In the genomic region with DNA sequence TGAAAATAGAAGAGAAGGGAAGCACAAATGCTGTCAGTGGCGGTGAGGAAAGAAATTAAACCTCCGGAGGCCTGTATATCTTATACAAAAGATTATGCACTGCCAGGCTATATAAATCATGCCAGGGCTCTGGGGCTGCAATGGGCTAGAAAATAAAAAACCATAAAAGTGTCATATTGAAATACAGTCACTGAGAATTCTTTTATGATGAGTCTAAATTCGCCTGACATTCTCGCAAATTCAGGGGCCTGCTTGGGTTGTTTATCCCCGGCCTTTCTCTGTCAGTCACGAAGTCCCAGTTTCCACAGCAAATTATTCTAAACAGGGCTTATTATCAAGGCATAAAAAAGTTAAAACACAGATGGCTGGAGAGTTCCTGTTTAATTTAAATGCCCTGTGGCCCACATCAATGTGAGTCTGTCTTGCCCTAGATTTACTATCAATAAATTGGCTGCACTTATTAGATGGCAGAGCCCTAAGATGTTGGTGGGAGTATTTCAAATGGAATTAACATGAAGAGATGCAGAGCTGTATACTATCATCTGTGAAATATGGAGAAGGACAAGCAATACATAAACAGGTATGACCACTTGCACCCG, we compare ENCODE assay signal across 16 cellular contexts.
DNase-seq lines count a peak whose midpoint lies in the region; ATAC-seq and TF ChIP-seq lines count a peak whose summit lies in the region.
"Had no signal": no experiment of that assay in that cellular context is flagged by ENCODE, and none has a peak within 500 bp of the region (broad histone marks: within the 10 kb centered on the region; RNA-seq: fewer than 3 reads in every experiment).

No MANE protein-coding gene starts in this region.

- peaks cover 7 to 12% of the 10 kb centered on the region in 2 donors for H3K4me1 ChIP-seq in uterus

- peak overlapping the region; percentile 53 to 58 for H3K27ac ChIP-seq in uterus
- H3K27ac ChIP-seq: GM23248 had no signal

- H3K27ac Mint-ChIP-seq in mesothelial cell of epicardium: peak overlapping the region; percentile 96
- no peak overlapping the region for H3K27ac Mint-ChIP-seq in activated T-cell treated with anti-CD3 and anti-CD28 coated beads, Interleukin-2, amount 50 U/mL, for 72 hours
- H3K27ac Mint-ChIP-seq: CD8-positive, alpha-beta T cell; IgD-negative memory B cell had no signal

- no peaks in the 10 kb centered on the region for H3K9me3 ChIP-seq in uterus

- H3K27me3 Mint-ChIP-seq in mesothelial cell of epicardium (ENCODE audit: low read depth): no peaks in the 10 kb centered on the region
- peaks cover 12% of the 10 kb centered on the region for H3K27me3 Mint-ChIP-seq in activated T-cell treated with anti-CD3 and anti-CD28 coated beads, Interleukin-2, amount 50 U/mL, for 72 hours (ENCODE audit: low read depth)

- ATAC-seq in SK-N-SH treated with all-trans-retinoic acid at 6 μM for 48 hours (no peak), GM19397 (IDR thresholded peaks at IDR 0.05; ENCODE audit: unreplicated experiment) (no peak)
- ATAC-seq in activated T-cell treated with anti-CD3 and anti-CD28 coated beads, Interleukin-2, amount 50 U/mL, for 72 hours (replicated peaks in 1 of 2): no peak
- ATAC-seq: CD8-positive, alpha-beta T cell; HCT116 had no signal

- H3K9me3 Mint-ChIP-seq in mesothelial cell of epicardium: no peaks in the 10 kb centered on the region
- no peaks in the 10 kb centered on the region for H3K9me3 Mint-ChIP-seq in activated T-cell treated with anti-CD3 and anti-CD28 coated beads, Interleukin-2, amount 50 U/mL, for 72 hours
- H3K9me3 Mint-ChIP-seq: CD8-positive, alpha-beta T cell; IgD-negative memory B cell had no signal

- POLR2A ChIA-PET in HEK293T (lab: Yijun Ruan, JAX): no interaction called here

- no peaks in the 10 kb centered on the region for H3K36me3 Mint-ChIP-seq in mesothelial cell of epicardium
- H3K36me3 Mint-ChIP-seq in activated T-cell treated with anti-CD3 and anti-CD28 coated beads, Interleukin-2, amount 50 U/mL, for 72 hours (ENCODE audit: insufficient read depth in 2 of 2): no peaks in the 10 kb centered on the region
- H3K36me3 Mint-ChIP-seq: CD8-positive, alpha-beta T cell; IgD-negative memory B cell had no signal

- DNase-seq in HEK293T (ENCODE audit: extremely low spot score) (no peak), mesothelial cell of epicardium (ENCODE audit: low spot score in 2 of 2, unreplicated experiment in 2 of 2) (no peak), uterus (peak; percentile 35 to 53), NCI-H345 (lab: John Stamatoyannopoulos, UW) (no peak)
- DNase-seq in activated T-cell treated with anti-CD3 and anti-CD28 coated beads, Interleukin-2, amount 50 U/mL, for 72 hours: no peak
- DNase-seq: CD8-positive, alpha-beta T cell; DMS79; GM23248; MV-4-11; NCI-H2029; NCI-H2171; Right ventricle myocardium superior had no signal

- TF ChIP-seq CTCF in mesothelial cell of epicardium (IDR thresholded peaks at IDR 0.05; ENCODE audit: unreplicated experiment) (no peak), uterus (IDR thresholded peaks at IDR 0.05) (no peak)

- TF ChIP-seq POLR2A in uterus (IDR thresholded peaks at IDR 0.05): no peak

- H3K4me1 Mint-ChIP-seq in mesothelial cell of epicardium: peaks cover 87% of the 10 kb centered on the region
- no peaks in the 10 kb centered on the region for H3K4me1 Mint-ChIP-seq in activated T-cell treated with anti-CD3 and anti-CD28 coated beads, Interleukin-2, amount 50 U/mL, for 72 hours (ENCODE audit: low read depth)
- H3K4me1 Mint-ChIP-seq: IgD-negative memory B cell had no signal

- CTCF ChIA-PET in HEK293T (lab: Yijun Ruan, JAX): no interaction called here

- no peaks in the 10 kb centered on the region for H3K36me3 ChIP-seq in uterus

- no peak overlapping the region for H3K4me3 Mint-ChIP-seq in mesothelial cell of epicardium
- H3K4me3 Mint-ChIP-seq in activated T-cell treated with anti-CD3 and anti-CD28 coated beads, Interleukin-2, amount 50 U/mL, for 72 hours: no peak overlapping the region
- H3K4me3 Mint-ChIP-seq: CD8-positive, alpha-beta T cell; IgD-negative memory B cell had no signal

- H3K4me3 ChIP-seq in uterus: no peak overlapping the region
- H3K4me3 ChIP-seq: GM23248 had no signal

- no peaks in the 10 kb centered on the region for H3K27me3 ChIP-seq in uterus

- intact Hi-C loops in uterus (cut with DNase I; ENCODE audit: low total_unique reads): no loop called here

TF ChIP-seq in HEK293T, 16 proteins besides CTCF, POLR2A, EP300 and RAD21:
- TF ChIP-seq LEF1 (IDR thresholded peaks at IDR 0.05; ENCODE audit: borderline replicate concordance): no peak
- TF ChIP-seq, protein P1, sequence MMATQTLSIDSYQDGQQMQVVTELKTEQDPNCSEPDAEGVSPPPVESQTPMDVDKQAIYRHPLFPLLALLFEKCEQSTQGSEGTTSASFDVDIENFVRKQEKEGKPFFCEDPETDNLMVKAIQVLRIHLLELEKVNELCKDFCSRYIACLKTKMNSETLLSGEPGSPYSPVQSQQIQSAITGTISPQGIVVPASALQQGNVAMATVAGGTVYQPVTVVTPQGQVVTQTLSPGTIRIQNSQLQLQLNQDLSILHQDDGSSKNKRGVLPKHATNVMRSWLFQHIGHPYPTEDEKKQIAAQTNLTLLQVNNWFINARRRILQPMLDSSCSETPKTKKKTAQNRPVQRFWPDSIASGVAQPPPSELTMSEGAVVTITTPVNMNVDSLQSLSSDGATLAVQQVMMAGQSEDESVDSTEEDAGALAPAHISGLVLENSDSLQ (IDR thresholded peaks at IDR 0.05): peak; percentile 96
- peak; percentile 34; the same call in 1 of the 2 replicates for TF ChIP-seq CTBP1 (IDR thresholded peaks at IDR 0.05; ENCODE audit: borderline replicate concordance)
- TF ChIP-seq BHLHE40 (IDR thresholded peaks at IDR 0.05; ENCODE audit: borderline replicate concordance): no peak
TF ChIP-seq in HEK293T: peak in this region for 2.

TF ChIP-seq in SK-N-SH treated with all-trans-retinoic acid at 6 μM for 48 hours, 23 proteins besides CTCF, POLR2A, EP300 and RAD21:
- peak; percentile 27; the same call in 1 of the 2 replicates for TF ChIP-seq TCF4 (CRISPR knock-in tag; IDR thresholded peaks at IDR 0.05; ENCODE audit: borderline replicate concordance)
- no peak for TF ChIP-seq ZNF70 (CRISPR knock-in tag; IDR thresholded peaks at IDR 0.05)
TF ChIP-seq in SK-N-SH treated with all-trans-retinoic acid at 6 μM for 48 hours: peak in this region for 1.

Comparison
In these comparisons a context has a peak if more than half of its experiments do, and no peak if none do; other contexts are left out.
1. DNase-seq: peak in uterus (2 of 2); none in HEK293T (single experiment), mesothelial cell of epicardium (0 of 2), activated T-cell treated with anti-CD3 and anti-CD28 coated beads, Interleukin-2, amount 50 U/mL, for 72 hours (0 of 2) and NCI-H345 (single experiment).